In the genomic region with DNA sequence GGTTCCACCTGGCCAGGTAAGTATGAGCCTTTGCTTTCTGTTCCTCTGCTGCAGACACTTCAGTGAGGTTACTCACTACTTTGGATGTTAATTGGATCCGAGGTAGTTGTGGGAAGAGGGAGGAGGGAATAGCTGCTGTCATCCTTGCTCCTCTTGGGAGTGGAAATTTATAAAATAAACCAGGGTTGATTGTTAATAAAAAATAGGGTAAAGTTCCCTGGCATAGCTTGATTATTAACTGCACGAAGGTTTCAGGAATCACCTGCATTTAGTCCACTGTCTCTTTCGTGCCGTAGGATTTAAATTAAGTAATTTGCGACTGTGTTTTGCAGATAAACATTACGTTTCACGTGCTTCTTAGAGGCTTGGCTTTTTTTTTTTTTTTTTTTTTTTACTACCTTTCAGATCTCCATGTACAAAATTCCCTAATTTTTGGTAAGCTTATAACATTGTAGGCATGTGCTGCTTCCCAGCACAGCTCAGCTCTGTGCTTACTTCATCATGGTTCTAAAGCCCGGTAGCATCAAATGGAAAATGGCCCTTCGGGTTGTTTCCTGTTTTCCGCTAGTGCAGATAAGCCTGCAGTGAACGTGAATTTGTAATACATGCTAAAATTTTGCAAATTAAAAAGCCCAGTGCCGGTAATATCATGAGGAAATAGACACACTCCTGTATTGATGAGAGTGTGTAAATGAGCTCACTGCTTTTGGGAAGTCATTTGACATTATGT, we compare ENCODE assay signal across 12 cellular contexts. TPM values are rescaled to one million over a fixed set of nuclear protein-coding genes. Genes with fewer than 3 reads are reported as not detected.
DNase-seq lines count a peak whose midpoint lies in the region; ATAC-seq and TF ChIP-seq lines count a peak whose summit lies in the region.
"Had no signal": no experiment of that assay in that cellular context is flagged by ENCODE, and none has a peak within 500 bp of the region (broad histone marks: within the 10 kb centered on the region; RNA-seq: fewer than 3 reads in every experiment).

No MANE protein-coding gene starts in this region.

- H3K4me3 ChIP-seq in CD4-positive, CD25-positive, alpha-beta regulatory T cell (ENCODE audit: low read depth, low read length): no peak overlapping the region
- H3K4me3 ChIP-seq in RWPE2 (ENCODE audit: severe bottlenecking) (no peak overlapping the region), neutrophil (ENCODE audit: low read depth in 1 of 2, low read length in 1 of 2) (no peak overlapping the region)
- H3K4me3 ChIP-seq: SK-N-MC had no signal

- no peaks in the 10 kb centered on the region for H3K9me3 Mint-ChIP-seq in CD4-positive, CD25-positive, alpha-beta regulatory T cell
- no peaks in the 10 kb centered on the region for H3K9me3 Mint-ChIP-seq in stimulated activated memory B cell treated with anti-CD40 and anti-IgM and Interleukin-4, amounts not matched to agents 10 μg/mL and 1 μg/mL and 100 μg/mL, for 72 hours

- no peaks in the 10 kb centered on the region for H3K27me3 ChIP-seq in CD4-positive, CD25-positive, alpha-beta regulatory T cell (ENCODE audit: control insufficient read depth, insufficient read depth, low read length)
- H3K27me3 ChIP-seq in RWPE2 (ENCODE audit: insufficient read depth, poor library complexity, severe bottlenecking) (no peaks in the 10 kb centered on the region), neutrophil (no peaks in the 10 kb centered on the region)
- H3K27me3 ChIP-seq: BE2C had no signal

- H3K4me1 Mint-ChIP-seq in CD4-positive, CD25-positive, alpha-beta regulatory T cell: peaks cover 16 to 37% (median 29%) of the 10 kb centered on the region in 4 donors
- H3K4me1 Mint-ChIP-seq in stimulated activated memory B cell treated with anti-CD40 and anti-IgM and Interleukin-4, amounts not matched to agents 10 μg/mL and 1 μg/mL and 100 μg/mL, for 72 hours: peaks cover 24% of the 10 kb centered on the region

- H3K4me1 ChIP-seq in CD4-positive, CD25-positive, alpha-beta regulatory T cell (ENCODE audit: control insufficient read depth, insufficient read depth, low read length, poor library complexity, severe bottlenecking): peaks cover 14% of the 10 kb centered on the region
- H3K4me1 ChIP-seq in RWPE2 (ENCODE audit: insufficient read depth, poor library complexity, severe bottlenecking): peaks cover 40% of the 10 kb centered on the region
- peaks cover 70 to 73% of the 10 kb centered on the region in 2 experiments for H3K4me1 ChIP-seq in neutrophil (ENCODE audit: control insufficient read depth in 1 of 2, insufficient read depth in 1 of 2, low read depth in 1 of 2, low read length in 1 of 2)

- TF ChIP-seq CTCF in RWPE2 (IDR thresholded peaks at IDR 0.05; ENCODE audit: poor library complexity, severe bottlenecking): no peak
- TF ChIP-seq CTCF in neutrophil (IDR thresholded peaks at IDR 0.05): no peak

- H3K36me3 Mint-ChIP-seq in CD4-positive, CD25-positive, alpha-beta regulatory T cell: peaks cover 40% of the 10 kb centered on the region
- H3K36me3 Mint-ChIP-seq in stimulated activated memory B cell treated with anti-CD40 and anti-IgM and Interleukin-4, amounts not matched to agents 10 μg/mL and 1 μg/mL and 100 μg/mL, for 72 hours: peaks cover 36% of the 10 kb centered on the region

- H3K27ac Mint-ChIP-seq in CD4-positive, CD25-positive, alpha-beta regulatory T cell: peak overlapping the region in 2 of 3 donors; percentile 25 to 35
- H3K27ac Mint-ChIP-seq in stimulated activated memory B cell treated with anti-CD40 and anti-IgM and Interleukin-4, amounts not matched to agents 10 μg/mL and 1 μg/mL and 100 μg/mL, for 72 hours: no peak overlapping the region

- H3K36me3 ChIP-seq in CD4-positive, CD25-positive, alpha-beta regulatory T cell (ENCODE audit: control insufficient read depth, insufficient read depth, low read length): peaks cover 68% of the 10 kb centered on the region
- peaks cover 66% of the 10 kb centered on the region for H3K36me3 ChIP-seq in RWPE2 (ENCODE audit: low read depth)
- H3K36me3 ChIP-seq in neutrophil: peaks cover 56% of the 10 kb centered on the region

- no peak overlapping the region for H3K4me3 Mint-ChIP-seq in CD4-positive, CD25-positive, alpha-beta regulatory T cell
- H3K4me3 Mint-ChIP-seq in stimulated activated memory B cell treated with anti-CD40 and anti-IgM and Interleukin-4, amounts not matched to agents 10 μg/mL and 1 μg/mL and 100 μg/mL, for 72 hours: no peak overlapping the region

- H3K27ac ChIP-seq in CD4-positive, CD25-positive, alpha-beta regulatory T cell (ENCODE audit: insufficient read depth, low read length, poor library complexity, severe bottlenecking): no peak overlapping the region
- H3K27ac ChIP-seq in RWPE2 (ENCODE audit: poor library complexity, severe bottlenecking) (peak overlapping the region; percentile 58), neutrophil (peak overlapping the region; percentile 37)
- H3K27ac ChIP-seq: SK-N-MC had no signal

- no peaks in the 10 kb centered on the region for H3K9me3 ChIP-seq in CD4-positive, CD25-positive, alpha-beta regulatory T cell (ENCODE audit: control insufficient read depth in 2 of 2, low read length in 2 of 2)
- H3K9me3 ChIP-seq in RWPE2 (ENCODE audit: severe bottlenecking): no peaks in the 10 kb centered on the region
- H3K9me3 ChIP-seq in neutrophil: no peaks in the 10 kb centered on the region
- H3K9me3 ChIP-seq: BE2C had no signal

- DNase-seq in CD4-positive, CD25-positive, alpha-beta regulatory T cell: no peak
- DNase-seq in RWPE2 (ENCODE audit: low spot score) (no peak), dermis microvascular lymphatic vessel endothelial cell (ENCODE audit: low read depth in 2 of 2) (peak; percentile 29 to 51), retina (no peak), T1000 (lab: John Stamatoyannopoulos, UW) (no peak)
- DNase-seq: DND-41; stimulated activated CD4-positive, alpha-beta T cell treated with anti-CD3 and anti-CD28 coated beads, Interleukin-2, amount 100 ng/mL, for 24 hours had no signal

- H3K27me3 Mint-ChIP-seq in CD4-positive, CD25-positive, alpha-beta regulatory T cell: no peaks in the 10 kb centered on the region
- H3K27me3 Mint-ChIP-seq in stimulated activated memory B cell treated with anti-CD40 and anti-IgM and Interleukin-4, amounts not matched to agents 10 μg/mL and 1 μg/mL and 100 μg/mL, for 72 hours: no peaks in the 10 kb centered on the region

- ATAC-seq in CD4-positive, CD25-positive, alpha-beta regulatory T cell (ENCODE audit: low read depth in 2 of 2): no peak
- ATAC-seq in RWPE2 (ENCODE audit: low read depth) (no peak), HG02852 (IDR thresholded peaks at IDR 0.05; ENCODE audit: unreplicated experiment) (no peak)
- no peak for ATAC-seq in stimulated activated memory B cell treated with anti-CD40 and anti-IgM and Interleukin-4, amounts not matched to agents 10 μg/mL and 1 μg/mL and 100 μg/mL, for 72 hours

RNA-seq across cellular contexts. Expression of gene LTC4S, which starts 26.9 kb away (rescaled TPM):
- 2.8 TPM for total RNA-seq in CD4-positive, CD25-positive, alpha-beta regulatory T cell
- polyA plus RNA-seq in CD4-positive, CD25-positive, alpha-beta regulatory T cell: 1 to 10 TPM in 2 of 4 donors, under 1 TPM in 2; 0.48 to 4.3 (median 1.3) TPM
- 0.39 and 0.63 TPM in 2 replicates for total RNA-seq in dermis microvascular lymphatic vessel endothelial cell

RNA-seq across cellular contexts. Expression of gene MAML1, which starts 34.3 kb away (rescaled TPM):
- 39.5 TPM for total RNA-seq in CD4-positive, CD25-positive, alpha-beta regulatory T cell
- 1 to 10 TPM; 2.8 to 4.9 (median 3.8) TPM for polyA plus RNA-seq in CD4-positive, CD25-positive, alpha-beta regulatory T cell
- 5.3 and 9.9 TPM in 2 replicates for total RNA-seq in dermis microvascular lymphatic vessel endothelial cell

RNA-seq across cellular contexts. Expression of gene MGAT4B, which starts 39.8 kb away (rescaled TPM):
- 134 TPM for total RNA-seq in CD4-positive, CD25-positive, alpha-beta regulatory T cell
- polyA plus RNA-seq in CD4-positive, CD25-positive, alpha-beta regulatory T cell: 10 to 100 TPM; 11.9 to 18.0 (median 13.8) TPM
- 110 and 192 TPM in 2 replicates for total RNA-seq in dermis microvascular lymphatic vessel endothelial cell

RNA-seq across cellular contexts. Expression of gene SQSTM1, which starts 53.8 kb away (rescaled TPM):
- 615 TPM for total RNA-seq in CD4-positive, CD25-positive, alpha-beta regulatory T cell
- polyA plus RNA-seq in CD4-positive, CD25-positive, alpha-beta regulatory T cell: 100 to 1,000 TPM; 219 to 283 (median 237) TPM
- total RNA-seq in dermis microvascular lymphatic vessel endothelial cell: 517 and 588 TPM in 2 replicates

Comparison
In these comparisons a context has a peak if more than half of its experiments do, and no peak if none do; other contexts are left out.
1. DNase-seq: peak in dermis microvascular lymphatic vessel endothelial cell (2 of 2); none in CD4-positive, CD25-positive, alpha-beta regulatory T cell (0 of 3), RWPE2 (single experiment), retina (single experiment) and T1000 (single experiment).